Comparison of ENCODE assay signal across 8 cellular contexts in genomic region chr1:3453891-3454810, GRCh38. TPM values are rescaled to one million over a fixed set of nuclear protein-coding genes. Genes with fewer than 3 reads are reported as not detected.
DNase-seq lines count a peak whose midpoint lies in the region; ATAC-seq, FAIRE-seq and TF ChIP-seq lines count a peak whose summit lies in the region.

ARHGEF16 (plus strand) TSS chr1:3454665; CDS start chr1:3463085, 8,420 bp downstream.

- no peak within 1 kb of the TSS for H3K9ac ChIP-seq in astrocyte (ENCODE audit: low read length)

- peak within 1 kb of the TSS; percentile 93 for H3K4me2 ChIP-seq in GM23338
- H3K4me2 ChIP-seq in astrocyte (ENCODE audit: low read length) = peak within 1 kb of the TSS; percentile 69
- peak within 1 kb of the TSS; percentile 93 for H3K4me2 ChIP-seq in hepatocyte

- H3K27ac Mint-ChIP-seq in GM23338 (peak within 1 kb of the TSS; percentile 80), astrocyte (ENCODE audit: unreplicated experiment) (no peak within 1 kb of the TSS)

- peaks cover 18% of the 10 kb centered on the region; the same call in 1 of the 2 replicates for H3K4me1 ChIP-seq in GM23338 (ENCODE audit: insufficient read depth)
- H3K4me1 ChIP-seq in astrocyte (ENCODE audit: insufficient read depth, low read length) = peaks cover 3% of the 10 kb centered on the region
- peaks cover 31% of the 10 kb centered on the region for H3K4me1 ChIP-seq in hepatocyte (ENCODE audit: insufficient read depth)

- CTCF ChIA-PET in AG04449 (lab: Yijun Ruan, JAX) = interaction anchor here (0.6 to 3.1 kb wide), 29 partner anchors 9 to 350 kb away, joined by 3 to 166 read pairs (median 11); partner anchors contain the start of gene WRAP73

- H3K27ac ChIP-seq in GM23338 (ENCODE audit: low read depth) (peak within 1 kb of the TSS; percentile 97), astrocyte (ENCODE audit: low read depth, low read length) (no peak within 1 kb of the TSS), hepatocyte (peak within 1 kb of the TSS; percentile 98)

- H3F3A ChIP-seq in GM23338 (replicated peaks; ENCODE audit: low read depth) = peaks cover 17% of the 10 kb centered on the region

- ATAC-seq in GM23338 = peak; percentile 54
- peak; percentile 51 for ATAC-seq in sciatic nerve
- no peak for ATAC-seq in HG02938 (IDR thresholded peaks at IDR 0.05; ENCODE audit: unreplicated experiment)

- H3K9me3 ChIP-seq in astrocyte (ENCODE audit: insufficient read depth, low read depth, low read length) = no peaks in the 10 kb centered on the region
- no peaks in the 10 kb centered on the region for H3K9me3 ChIP-seq in hepatocyte (ENCODE audit: low read depth)

- H2AFZ ChIP-seq in GM23338 (peak within 1 kb of the TSS; percentile 91), astrocyte (ENCODE audit: low read depth, low read length) (no peak within 1 kb of the TSS), hepatocyte (peak within 1 kb of the TSS; percentile 21)

- peaks cover 19% of the 10 kb centered on the region for H3K27me3 Mint-ChIP-seq in GM23338 (ENCODE audit: insufficient read depth, low read depth, poor library complexity)
- H3K27me3 Mint-ChIP-seq in astrocyte (ENCODE audit: low read depth, unreplicated experiment) = peaks cover 18% of the 10 kb centered on the region

- intact Hi-C loops in sciatic nerve (cut with DNase I) = no loop called here

- H3K36me3 Mint-ChIP-seq in GM23338 (ENCODE audit: low read depth) (peaks cover 6% of the 10 kb centered on the region; the same call in 1 of the 3 replicates), astrocyte (ENCODE audit: low read depth, unreplicated experiment) (peaks cover 2% of the 10 kb centered on the region)

- no peak for FAIRE-seq in astrocyte (lab: Jason Lieb, UNC)

- H3K36me3 ChIP-seq in GM23338 (ENCODE audit: insufficient read depth) = no peaks in the 10 kb centered on the region
- no peaks in the 10 kb centered on the region for H3K36me3 ChIP-seq in astrocyte (ENCODE audit: insufficient read depth, low read length)
- H3K36me3 ChIP-seq in hepatocyte (replicated peaks; ENCODE audit: insufficient read depth, low read depth) = no peaks in the 10 kb centered on the region

- no peak within 1 kb of the TSS for H3K4me3 ChIP-seq in AG04449 (ENCODE audit: low read depth, low read length)
- peak within 1 kb of the TSS; percentile 85 for H3K4me3 ChIP-seq in GM23338
- no peak within 1 kb of the TSS for H3K4me3 ChIP-seq in astrocyte (ENCODE audit: insufficient read depth, low read depth, low read length)
- peak within 1 kb of the TSS; percentile 56 for H3K4me3 ChIP-seq in hepatocyte

- H3K79me2 ChIP-seq in GM23338 (replicated peaks; ENCODE audit: insufficient read depth) = peaks cover 19% of the 10 kb centered on the region; the same call in 1 of the 2 replicates
- no peaks in the 10 kb centered on the region for H3K79me2 ChIP-seq in astrocyte (ENCODE audit: insufficient read depth, low read length)
- peaks cover 11% of the 10 kb centered on the region for H3K79me2 ChIP-seq in hepatocyte

- H3K9me2 ChIP-seq in GM23338 (ENCODE audit: insufficient read depth) (no peaks in the 10 kb centered on the region), hepatocyte (replicated peaks; ENCODE audit: insufficient read depth) (no peaks in the 10 kb centered on the region)

- TF ChIP-seq CTCF in AG04449 (IDR thresholded peaks at IDR 0.05; ENCODE audit: insufficient read depth, low read length, missing control alignments) (peak; percentile 53), GM23338 (conservative IDR thresholded peaks at IDR 0.05; ENCODE audit: low read depth in 2 of 2) (peak; percentile 27 to 54; a peak in 2 of 4 replicates), astrocyte (IDR thresholded peaks at IDR 0.05; ENCODE audit: insufficient read depth, low read depth, low read length) (no peak), hepatocyte (IDR thresholded peaks at IDR 0.05; ENCODE audit: poor library complexity) (peak; percentile 54)

- peaks cover 22% of the 10 kb centered on the region for H3K4me1 Mint-ChIP-seq in GM23338
- H3K4me1 Mint-ChIP-seq in astrocyte (ENCODE audit: low read depth, unreplicated experiment) = peaks cover 7% of the 10 kb centered on the region

- H3K4me3 Mint-ChIP-seq in GM23338 = peak within 1 kb of the TSS; percentile 82
- H3K4me3 Mint-ChIP-seq in astrocyte (ENCODE audit: unreplicated experiment) = peak within 1 kb of the TSS; percentile 73

- H4K20me1 ChIP-seq in GM23338 (replicated peaks; ENCODE audit: insufficient read depth) (no peaks in the 10 kb centered on the region), astrocyte (ENCODE audit: insufficient read depth, low read length) (no peaks in the 10 kb centered on the region), hepatocyte (ENCODE audit: insufficient read depth, poor library complexity, severe bottlenecking) (no peaks in the 10 kb centered on the region)

- no peak for DNase-seq in AG04449 (ENCODE audit: low read depth, low spot score)
- DNase-seq in GM23338 (ENCODE audit: low spot score) = peak; percentile 93
- DNase-seq in NCI-H748 treated with DMSO at 0.1 percent for 48 hours (lab: John Stamatoyannopoulos, UW) = peak; percentile 70
- DNase-seq in astrocyte (ENCODE audit: low read depth) = no peak
- DNase-seq in hepatocyte (ENCODE audit: low spot score) = peak; percentile 96
- no peak for DNase-seq in sciatic nerve (ENCODE audit: low spot score)
- DNase-seq in NK-92 treated with Interleukin-12 subunit alpha and Interleukin-12 subunit beta, amount 100 ng/mL, for 24 hours (lab: John Stamatoyannopoulos, UW) = no peak

- POLR2A ChIA-PET in AG04449 (lab: Yijun Ruan, JAX) = no interaction called here

- H3K27me3 ChIP-seq in GM23338 (ENCODE audit: insufficient read depth) = no peaks in the 10 kb centered on the region
- peaks cover 25% of the 10 kb centered on the region for H3K27me3 ChIP-seq in astrocyte (ENCODE audit: insufficient read depth, low read length)
- no peaks in the 10 kb centered on the region for H3K27me3 ChIP-seq in hepatocyte

- WGBS in hepatocyte (ENCODE audit: low lambda C conversion rate, missing lambda C conversion rate) = 21% methylated on average over 28 of the region's 84 CpGs

- peaks cover 3% of the 10 kb centered on the region; the same call in 1 of the 3 replicates for H3K9me3 Mint-ChIP-seq in GM23338
- no peaks in the 10 kb centered on the region for H3K9me3 Mint-ChIP-seq in astrocyte (ENCODE audit: unreplicated experiment)

TF ChIP-seq in GM23338, 12 proteins besides CTCF, POLR2A, EP300 and RAD21:
- TF ChIP-seq ZNF114 (CRISPR knock-in tag; IDR thresholded peaks at IDR 0.05) (no peak), POLR2AphosphoS5 (IDR thresholded peaks at IDR 0.05; ENCODE audit: low read depth) (peak; percentile 64), CREB1 (CRISPR knock-in tag; IDR thresholded peaks at IDR 0.05; ENCODE audit: low read depth) (peak; percentile 87), EZH2 (IDR thresholded peaks at IDR 0.05; ENCODE audit: low read depth, unreplicated experiment) (no peak)

RNA-seq across cellular contexts. Expression of gene ARHGEF16, which starts in this region (rescaled TPM):
- 19.1 and 29.3 TPM in 2 replicates for total RNA-seq in GM23338 (2014; rRNA removed; shearing (Covaris generic))
- polyA plus RNA-seq in GM23338 (2016; fragmentation: Nextera tagmentation; extraction: Ambion mirVana) (11.2 and 12.2 TPM in 2 replicates), hepatocyte (32.3 and 36.2 TPM in 2 replicates)
- total RNA-seq in astrocyte (3.7 and 4.1 TPM in 2 replicates), hepatocyte (21.5 and 24.8 TPM in 2 replicates), sciatic nerve (20.6 TPM)

Comparison
In these comparisons a context has a peak if more than half of its experiments do, and no peak if none do; other contexts are left out.
1. DNase-seq: peak in GM23338 (single experiment), NCI-H748 treated with DMSO at 0.1 percent for 48 hours (single experiment) and hepatocyte (single experiment); none in AG04449 (single experiment), astrocyte (single experiment), sciatic nerve (single experiment) and NK-92 treated with Interleukin-12 subunit alpha and Interleukin-12 subunit beta, amount 100 ng/mL, for 24 hours (single experiment).
2. H3K4me3 ChIP-seq: peak in GM23338 (single experiment) and hepatocyte (single experiment); none in AG04449 (single experiment) and astrocyte (single experiment).
3. Peak in every context shown above with its lines, with median percentiles within 50 percentile points of each other: H3K4me2 ChIP-seq.